In genomic region chr6:45118684-45119230, GRCh38 we compare ENCODE assay signal across 27 cellular contexts.
"Had no signal": no experiment of that assay in that cellular context is flagged by ENCODE, and none has a peak within 500 bp of the region (broad histone marks: within the 10 kb centered on the region; RNA-seq: fewer than 3 reads in every experiment).

No MANE protein-coding gene starts in this region.

- H3K9me3 ChIP-seq: colonic mucosa, gastroesophageal sphincter, neutrophil, suprapubic skin, tibial artery, upper lobe of right lung had no signal

- DNase-seq: activated CD4-positive, alpha-beta memory T cell treated with anti-CD3 and anti-CD28 coated beads, Interleukin-2, amount 10 ng/mL, durations not matched to agents 7 days and 5 days; activated CD4-positive, alpha-beta T cell treated with anti-CD3 and anti-CD28 coated beads for 1 hour; activated CD4-positive, alpha-beta T cell treated with anti-CD3 and anti-CD28 coated beads, Interleukin-2, amount 10 ng/mL, durations not matched to agents 7 days and 5 days; activated CD8-positive, alpha-beta memory T cell treated with anti-CD3 and anti-CD28 coated beads, Interleukin-2, amount 50 U/mL, for 48 hours; activated naive CD4-positive, alpha-beta T cell; activated T-cell treated with anti-CD3 and anti-CD28 coated beads, Interleukin-2, amount 50 U/mL, for 24 hours; anterior cingulate cortex; cerebellar nuclear complex; colonic mucosa; effector memory CD4-positive, alpha-beta T cell; kidney glomerular epithelial cell; mammary epithelial cell; naive B cell; nephron progenitor cell; stimulated activated CD4-positive, alpha-beta T cell treated with anti-CD3 and anti-CD28 coated beads, Interleukin-4, amount 100 ng/mL, for 4 hours; stimulated activated CD8-positive, alpha-beta memory T cell treated with anti-CD3 and anti-CD28 coated beads, Interleukin-4, amount 100 ng/mL, for 48 hours; stimulated activated naive B cell treated with anti-CD40 and anti-IgM and Interleukin-4, amounts not matched to agents 10 μg/mL and 1 μg/mL and 100 μg/mL, for 72 hours; T-helper 2 cell; tibial artery; upper lobe of right lung had no signal

- H3K4me1 ChIP-seq: colonic mucosa, gastroesophageal sphincter, suprapubic skin, upper lobe of right lung had no signal

- H3K4me3 ChIP-seq: colonic mucosa, gastroesophageal sphincter, suprapubic skin, tibial artery, upper lobe of right lung had no signal

- H3K27ac ChIP-seq: colonic mucosa, gastroesophageal sphincter, neutrophil, suprapubic skin, tibial artery, upper lobe of right lung had no signal

- H3K36me3 ChIP-seq: colonic mucosa, gastroesophageal sphincter, neutrophil, suprapubic skin, tibial artery, upper lobe of right lung had no signal

- H3K27me3 ChIP-seq: colonic mucosa, gastroesophageal sphincter, neutrophil, suprapubic skin, tibial artery, upper lobe of right lung had no signal

- ATAC-seq: activated naive CD4-positive, alpha-beta T cell treated with anti-CD3 and anti-CD28 coated beads, Interleukin-2, amount 50 U/mL, for 72 hours; activated T-helper 17 cell treated with anti-CD3 and anti-CD28 coated beads, Interleukin-2, amount 50 U/mL, for 72 hours; gastroesophageal sphincter; SK-N-SH treated with all-trans-retinoic acid at 6 μM for 48 hours; stimulated activated naive B cell treated with anti-CD40 and anti-IgM and Interleukin-4, amounts not matched to agents 10 μg/mL and 1 μg/mL and 100 μg/mL, for 72 hours; upper lobe of right lung; WTC11 had no signal
